In the genomic region with DNA sequence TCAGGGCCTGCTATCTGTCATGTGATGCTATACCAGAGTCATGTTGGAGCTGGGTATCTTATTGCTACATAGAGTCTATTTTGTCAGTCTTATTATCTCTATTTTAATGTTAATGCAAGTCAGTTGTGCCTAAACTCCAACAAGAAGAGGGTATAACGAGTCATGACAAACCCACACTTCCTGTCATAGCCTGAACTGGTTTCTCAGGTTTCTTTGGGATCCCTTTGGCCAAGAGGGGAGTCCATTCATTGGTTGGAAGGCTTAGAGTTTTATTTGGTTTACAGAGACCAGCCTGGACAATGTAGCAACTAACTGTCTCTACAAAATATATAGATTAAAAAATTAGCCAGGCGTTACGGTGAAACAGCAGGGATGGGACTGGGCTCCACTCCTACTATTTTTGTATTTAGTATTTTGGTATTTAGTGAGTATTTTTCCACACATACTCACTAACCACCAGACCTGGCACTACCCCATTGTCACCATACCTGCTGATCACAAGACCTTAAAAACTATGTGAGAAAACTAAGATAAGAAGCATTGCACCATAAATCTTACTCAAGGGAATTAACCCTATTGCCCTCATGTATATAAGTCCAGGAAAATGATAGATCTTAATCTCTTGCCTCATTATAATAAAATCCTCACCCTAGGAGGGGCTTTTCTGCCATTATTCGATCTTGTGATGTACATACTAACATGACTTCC, we compare ENCODE assay signal across 22 cellular contexts.
"Had no signal": no experiment of that assay in that cellular context is flagged by ENCODE, and none has a peak within 500 bp of the region (broad histone marks: within the 10 kb centered on the region; RNA-seq: fewer than 3 reads in every experiment).

No MANE protein-coding gene starts in this region.

- H3K4me1 Mint-ChIP-seq: activated CD4-positive, alpha-beta memory T cell treated with anti-CD3 and anti-CD28 coated beads, Interleukin-2, amount 10 ng/mL, durations not matched to agents 7 days and 5 days; activated naive CD4-positive, alpha-beta T cell treated with anti-CD3 and anti-CD28 coated beads, Interleukin-2, amount 10 ng/mL, durations not matched to agents 7 days and 5 days; neural crest cell; stimulated activated memory B cell treated with anti-CD40 and anti-IgM and Interleukin-4, amounts not matched to agents 10 μg/mL and 1 μg/mL and 100 μg/mL, for 72 hours had no signal

- H3K4me1 ChIP-seq: body of pancreas, stomach, transverse colon, vagina had no signal

- H3K27me3 ChIP-seq: body of pancreas, stomach, transverse colon, vagina had no signal

- H3K27me3 Mint-ChIP-seq: activated CD4-positive, alpha-beta memory T cell treated with anti-CD3 and anti-CD28 coated beads, Interleukin-2, amount 10 ng/mL, durations not matched to agents 7 days and 5 days; activated naive CD4-positive, alpha-beta T cell treated with anti-CD3 and anti-CD28 coated beads, Interleukin-2, amount 10 ng/mL, durations not matched to agents 7 days and 5 days; stimulated activated memory B cell treated with anti-CD40 and anti-IgM and Interleukin-4, amounts not matched to agents 10 μg/mL and 1 μg/mL and 100 μg/mL, for 72 hours had no signal

- H3K4me3 ChIP-seq: body of pancreas, smooth muscle cell, stomach, transverse colon, vagina had no signal

- H3K36me3 Mint-ChIP-seq: activated naive CD4-positive, alpha-beta T cell treated with anti-CD3 and anti-CD28 coated beads, Interleukin-2, amount 10 ng/mL, durations not matched to agents 7 days and 5 days; stimulated activated memory B cell treated with anti-CD40 and anti-IgM and Interleukin-4, amounts not matched to agents 10 μg/mL and 1 μg/mL and 100 μg/mL, for 72 hours had no signal

- H3K9me3 ChIP-seq: transverse colon, vagina had no signal

- H3K27ac ChIP-seq: body of pancreas, stomach, transverse colon, vagina had no signal

- H3K27ac Mint-ChIP-seq: activated CD4-positive, alpha-beta memory T cell treated with anti-CD3 and anti-CD28 coated beads, Interleukin-2, amount 10 ng/mL, durations not matched to agents 7 days and 5 days; activated naive CD4-positive, alpha-beta T cell treated with anti-CD3 and anti-CD28 coated beads, Interleukin-2, amount 10 ng/mL, durations not matched to agents 7 days and 5 days; activated T-cell treated with anti-CD3 and anti-CD28 coated beads, Interleukin-2, amount 50 U/mL, for 72 hours; stimulated activated memory B cell treated with anti-CD40 and anti-IgM and Interleukin-4, amounts not matched to agents 10 μg/mL and 1 μg/mL and 100 μg/mL, for 72 hours; T-helper 1 cell treated with Interleukin-12 subunit alpha and Interleukin-12 subunit beta and Interleukin-4 antibody, amounts not matched to agents 30 μg/mL and 1 μg/mL, for 36 hours had no signal

- H3K36me3 ChIP-seq: stomach, transverse colon, vagina had no signal

- H3K4me2 ChIP-seq: smooth muscle cell had no signal

- ATAC-seq: activated T-cell treated with anti-CD3 and anti-CD28 coated beads, Interleukin-2, amount 50 U/mL, for 72 hours; body of pancreas; left cardiac atrium; sciatic nerve; stimulated activated memory B cell treated with anti-CD40 and anti-IgM and Interleukin-4, amounts not matched to agents 10 μg/mL and 1 μg/mL and 100 μg/mL, for 72 hours had no signal

- DNase-seq: activated CD4-positive, alpha-beta memory T cell treated with anti-CD3 and anti-CD28 coated beads, Interleukin-2, amount 10 ng/mL, durations not matched to agents 7 days and 5 days; activated CD4-positive, alpha-beta T cell treated with anti-CD3 and anti-CD28 coated beads for 4 hours; activated CD4-positive, CD25-positive, alpha-beta regulatory T cell; activated effector memory CD4-positive, alpha-beta T cell treated with anti-CD3 and anti-CD28 coated beads, Interleukin-2, amount 50 U/mL, for 16 hours; activated naive CD4-positive, alpha-beta T cell treated with anti-CD3 and anti-CD28 coated beads, Interleukin-2, amount 10 ng/mL, durations not matched to agents 7 days and 5 days; activated T-cell treated with anti-CD3 and anti-CD28 coated beads, Interleukin-2, amount 50 U/mL, for 72 hours; amygdala; body of pancreas; foreskin melanocyte; left cardiac atrium; mesenchymal stem cell; occipital lobe; stimulated activated CD4-positive, alpha-beta T cell treated with anti-CD3 and anti-CD28 coated beads, Interleukin-15, amount 100 ng/mL, for 24 hours; stomach; T1000; transverse colon had no signal

- H3K4me3 Mint-ChIP-seq: activated CD4-positive, alpha-beta memory T cell treated with anti-CD3 and anti-CD28 coated beads, Interleukin-2, amount 10 ng/mL, durations not matched to agents 7 days and 5 days; activated naive CD4-positive, alpha-beta T cell treated with anti-CD3 and anti-CD28 coated beads, Interleukin-2, amount 10 ng/mL, durations not matched to agents 7 days and 5 days; activated T-cell treated with anti-CD3 and anti-CD28 coated beads, Interleukin-2, amount 50 U/mL, for 72 hours; neural crest cell; stimulated activated memory B cell treated with anti-CD40 and anti-IgM and Interleukin-4, amounts not matched to agents 10 μg/mL and 1 μg/mL and 100 μg/mL, for 72 hours; T-helper 1 cell treated with Interleukin-12 subunit alpha and Interleukin-12 subunit beta and Interleukin-4 antibody, amounts not matched to agents 30 μg/mL and 1 μg/mL, for 36 hours had no signal
